Comparison of ENCODE assay signal across 12 cellular contexts in the genomic region with DNA sequence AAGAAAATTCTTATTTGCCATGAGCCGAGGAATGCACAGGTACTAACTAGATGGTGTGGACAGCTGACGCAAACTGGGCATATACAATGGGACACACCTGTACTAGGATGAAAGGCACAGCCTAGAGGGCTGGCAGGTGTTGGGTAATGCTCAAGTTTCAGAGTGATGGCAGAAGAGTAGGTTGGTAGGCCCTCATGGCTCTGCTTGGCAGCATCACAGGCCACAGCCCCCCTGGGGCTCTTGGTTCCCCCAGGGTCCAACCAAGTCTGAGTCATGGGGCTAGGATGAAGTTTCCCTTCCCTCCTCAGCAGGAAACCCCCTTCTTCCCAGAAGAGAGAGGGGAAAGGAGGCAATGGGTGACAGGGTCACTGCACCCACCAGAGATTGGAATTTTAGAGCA. TPM values are rescaled to one million over a fixed set of nuclear protein-coding genes. Genes with fewer than 3 reads are reported as not detected.
A peak's percentile ranks its signal among the peaks of the same experiment; 100 is the strongest.
DNase-seq lines count a peak whose midpoint lies in the region; ATAC-seq and TF ChIP-seq lines count a peak whose summit lies in the region.
"Had no signal": no experiment of that assay in that cellular context is flagged by ENCODE, and none has a peak within 500 bp of the region (broad histone marks: within the 10 kb centered on the region; RNA-seq: fewer than 3 reads in every experiment).

No MANE protein-coding gene starts in this region.

- H3K4me1 Mint-ChIP-seq in activated B cell treated with CpG ODN at 0.5 μM for 24 hours: peaks cover 76% of the 10 kb centered on the region
- peaks cover 52 to 86% (median 76%) of the 10 kb centered on the region in 7 donors for H3K4me1 Mint-ChIP-seq in naive thymus-derived CD4-positive, alpha-beta T cell

- H3K27ac Mint-ChIP-seq in activated B cell treated with CpG ODN at 0.5 μM for 24 hours: peak overlapping the region; percentile 92
- H3K27ac Mint-ChIP-seq in naive thymus-derived CD4-positive, alpha-beta T cell: peak overlapping the region in 6 of 9 donors; percentile 57 to 83 (median 64)

- peaks cover 0 to 6% (median 0%) of the 10 kb centered on the region in 3 experiments for H3K36me3 ChIP-seq in naive thymus-derived CD4-positive, alpha-beta T cell (ENCODE audit: control insufficient read depth in 2 of 3, insufficient read depth in 3 of 3, low read length in 3 of 3)
- H3K36me3 ChIP-seq in left lung: no peaks in the 10 kb centered on the region

- DNase-seq in CD1c-positive myeloid dendritic cell (ENCODE audit: extremely low spot score) (peak; percentile 29), activated B cell treated with CpG ODN at 0.5 μM for 24 hours (peak; percentile 69), DMS53 (lab: John Stamatoyannopoulos, UW) (no peak), NCI-H526 (lab: John Stamatoyannopoulos, UW) (no peak), left lung (no peak)
- no peak for DNase-seq in naive thymus-derived CD4-positive, alpha-beta T cell
- DNase-seq: activated naive CD4-positive, alpha-beta T cell treated with anti-CD3 and anti-CD28 coated beads, Interleukin-2, amount 50 U/mL, for 16 hours; foreskin melanocyte; left cardiac atrium; NCI-H1092 treated with DMSO at 0.1 percent for 48 hours had no signal

- peaks cover 33% of the 10 kb centered on the region for H3K36me3 Mint-ChIP-seq in activated B cell treated with CpG ODN at 0.5 μM for 24 hours (ENCODE audit: low read depth)
- H3K36me3 Mint-ChIP-seq in naive thymus-derived CD4-positive, alpha-beta T cell: peaks cover 0 to 8% (median 4%) of the 10 kb centered on the region in 5 donors

- H3K27ac ChIP-seq in naive thymus-derived CD4-positive, alpha-beta T cell (ENCODE audit: low read depth, low read length): no peak overlapping the region
- H3K27ac ChIP-seq in left lung: peak overlapping the region in 1 of 2 donors; percentile 41

- H3K4me3 ChIP-seq in naive thymus-derived CD4-positive, alpha-beta T cell (ENCODE audit: low read length): no peak overlapping the region
- no peak overlapping the region for H3K4me3 ChIP-seq in left lung

- ATAC-seq in GM21447 (IDR thresholded peaks at IDR 0.05; ENCODE audit: unreplicated experiment) (peak; percentile 45), activated B cell treated with CpG ODN at 0.5 μM for 24 hours (ENCODE audit: low read depth) (peak; percentile 92), left lung (no peak), GM18867 (IDR thresholded peaks at IDR 0.05; ENCODE audit: unreplicated experiment) (no peak)
- no peak for ATAC-seq in naive thymus-derived CD4-positive, alpha-beta T cell
- ATAC-seq: left cardiac atrium had no signal

- POLR2A ChIA-PET in activated B cell treated with CpG ODN at 0.5 μM for 24 hours (lab: Charles Lee): interaction anchor here (0.6 to 2.9 kb wide), 13 partner anchors 17 to 83 kb away, joined by 3 to 15 read pairs (median 4); a partner anchor contains a TSS
- POLR2A ChIA-PET in naive thymus-derived CD4-positive, alpha-beta T cell (lab: Charles Lee): interaction anchor here (0.7 to 1.5 kb wide), 3 partner anchors 48 to 93 kb away, joined by 3 to 4 read pairs (median 3); a partner anchor contains a TSS

- CTCF ChIA-PET in activated B cell treated with CpG ODN at 0.5 μM for 24 hours (lab: Charles Lee): interaction anchor here (1.1 to 1.5 kb wide), 2 partner anchors 67 to 91 kb away, joined by 3 to 8 read pairs; no protein-coding TSS in a partner anchor
- CTCF ChIA-PET in naive thymus-derived CD4-positive, alpha-beta T cell (lab: Charles Lee): interaction anchor here (1.3 kb wide), 1 partner anchor 17 kb away, joined by 4 read pairs; no protein-coding TSS in a partner anchor

- no peaks in the 10 kb centered on the region for H3K27me3 ChIP-seq in naive thymus-derived CD4-positive, alpha-beta T cell (ENCODE audit: control insufficient read depth in 2 of 2, insufficient read depth in 2 of 2, low read length in 2 of 2)
- no peaks in the 10 kb centered on the region for H3K27me3 ChIP-seq in left lung

- no peaks in the 10 kb centered on the region for H3K9me3 Mint-ChIP-seq in activated B cell treated with CpG ODN at 0.5 μM for 24 hours
- no peaks in the 10 kb centered on the region for H3K9me3 Mint-ChIP-seq in naive thymus-derived CD4-positive, alpha-beta T cell

- H3K27me3 Mint-ChIP-seq in activated B cell treated with CpG ODN at 0.5 μM for 24 hours: no peaks in the 10 kb centered on the region
- no peaks in the 10 kb centered on the region for H3K27me3 Mint-ChIP-seq in naive thymus-derived CD4-positive, alpha-beta T cell

- peak overlapping the region; percentile 55 for H3K4me3 Mint-ChIP-seq in activated B cell treated with CpG ODN at 0.5 μM for 24 hours
- peak overlapping the region in 2 of 10 donors; percentile 11 to 16 for H3K4me3 Mint-ChIP-seq in naive thymus-derived CD4-positive, alpha-beta T cell

- H3K4me1 ChIP-seq in naive thymus-derived CD4-positive, alpha-beta T cell (ENCODE audit: control insufficient read depth in 2 of 2, insufficient read depth in 2 of 2, low read length in 2 of 2): peaks cover 4 to 18% of the 10 kb centered on the region in 2 donors
- peaks cover 26 to 58% of the 10 kb centered on the region in 2 donors for H3K4me1 ChIP-seq in left lung

- TF ChIP-seq CTCF in activated B cell treated with CpG ODN at 0.5 μM for 24 hours (IDR thresholded peaks at IDR 0.05) (no peak), left lung (IDR thresholded peaks at IDR 0.05) (no peak)

- intact Hi-C loops in activated B cell treated with CpG ODN at 0.5 μM for 24 hours (cut with micrococcal nuclease) (loop anchor here (1.0 to 5.0 kb wide), 4 partner anchors 34 to 82 kb away; no protein-coding TSS in a partner anchor), left lung (cut with DNase I) (no loop called here)
- intact Hi-C loops in naive thymus-derived CD4-positive, alpha-beta T cell (cut with micrococcal nuclease): no loop called here

- H3K9me3 ChIP-seq in naive thymus-derived CD4-positive, alpha-beta T cell (ENCODE audit: control insufficient read depth in 2 of 3, low read length in 3 of 3): no peaks in the 10 kb centered on the region
- no peaks in the 10 kb centered on the region for H3K9me3 ChIP-seq in left lung

RNA-seq across cellular contexts. Expression of a gene that starts 35.2 kb away (rescaled TPM):
- total RNA-seq in activated B cell treated with CpG ODN at 0.5 μM for 24 hours (116 and 123 TPM in 2 replicates), left lung (10 to 100 TPM; 37.2 to 54.1 TPM)
- 10 to 100 TPM; 72.1 to 92.1 (median 82.9) TPM for total RNA-seq in naive thymus-derived CD4-positive, alpha-beta T cell
- 10 to 100 TPM; 10.1 to 46.7 TPM for polyA plus RNA-seq in naive thymus-derived CD4-positive, alpha-beta T cell

Comparison
In these comparisons a context has a peak if more than half of its experiments do, and no peak if none do; other contexts are left out.
1. DNase-seq: peak in CD1c-positive myeloid dendritic cell (single experiment) and activated B cell treated with CpG ODN at 0.5 μM for 24 hours (single experiment); none in naive thymus-derived CD4-positive, alpha-beta T cell (0 of 9), DMS53 (single experiment), NCI-H526 (0 of 2) and left lung (0 of 2).
2. ATAC-seq: peak in GM21447 (single experiment) and activated B cell treated with CpG ODN at 0.5 μM for 24 hours (single experiment); none in naive thymus-derived CD4-positive, alpha-beta T cell (single experiment), left lung (single experiment) and GM18867 (single experiment).